12 cellular contexts compared by ENCODE assay signal in the genomic region with DNA sequence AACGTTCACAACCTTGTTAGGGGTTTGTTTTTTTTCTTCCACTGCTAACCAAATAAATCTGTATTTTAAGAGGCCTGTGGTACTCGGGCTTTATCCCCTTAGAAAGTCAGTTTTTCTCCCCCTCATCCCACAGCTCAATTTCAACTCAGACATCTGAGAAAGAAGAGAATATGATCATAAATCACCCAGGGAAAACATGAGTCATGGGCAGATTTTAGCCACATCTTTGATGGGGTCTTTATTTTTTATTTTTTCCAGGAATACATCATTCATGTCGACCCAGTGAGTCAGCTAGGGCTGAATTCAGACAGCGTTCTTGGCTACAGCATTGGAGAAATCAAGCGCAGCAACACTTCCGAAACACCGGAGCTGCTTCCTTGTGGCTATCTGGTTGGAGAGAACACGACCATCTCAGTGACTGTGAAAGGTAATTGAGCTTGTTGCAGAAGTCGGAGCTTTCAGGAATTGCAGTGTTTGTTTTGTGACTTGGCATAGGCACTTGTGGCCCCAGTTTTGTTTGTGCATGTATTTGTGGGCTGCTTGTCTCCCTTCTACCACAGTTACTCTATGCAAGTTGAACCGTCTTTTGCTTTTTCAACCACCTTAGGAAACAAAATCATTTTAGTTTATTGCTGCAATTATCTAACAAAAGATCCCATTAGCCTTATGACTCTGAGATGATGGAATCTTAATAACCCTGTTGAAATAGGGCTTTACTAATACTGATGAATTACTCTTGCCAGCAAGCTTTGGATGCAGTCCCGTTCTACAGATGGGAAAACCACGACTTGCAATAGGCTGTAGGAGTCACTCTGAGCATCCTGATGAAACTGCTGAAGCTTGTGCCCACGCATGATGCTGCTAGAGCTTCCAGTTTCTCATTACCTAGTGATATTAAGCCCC.
A peak's percentile ranks its signal among the peaks of the same experiment; 100 is the strongest.
DNase-seq lines count a peak whose midpoint lies in the region; ATAC-seq and TF ChIP-seq lines count a peak whose summit lies in the region.
"Had no signal": no experiment of that assay in that cellular context is flagged by ENCODE, and none has a peak within 500 bp of the region (broad histone marks: within the 10 kb centered on the region; RNA-seq: fewer than 3 reads in every experiment).

No MANE protein-coding gene starts in this region.

- H2AFZ ChIP-seq in MM.1S (ENCODE audit: low read length): no peak overlapping the region

- DNase-seq in AG08395 (ENCODE audit: low spot score) (peak; percentile 90), MG63 (peak; percentile 38), brain microvascular endothelial cell (peak; percentile 92), MM.1S (no peak), NCI-H82 treated with DMSO at 0.1 percent for 48 hours (lab: John Stamatoyannopoulos, UW; ENCODE audit: unreplicated experiment) (no peak), immature natural killer cell (no peak)
- DNase-seq: activated naive CD4-positive, alpha-beta T cell; NCI-H146; stimulated activated naive CD4-positive, alpha-beta T cell; T-helper 2 cell had no signal

- ATAC-seq in HG03342 (IDR thresholded peaks at IDR 0.05; ENCODE audit: unreplicated experiment): no peak

- H3K4me1 ChIP-seq in muscle layer of duodenum (ENCODE audit: control insufficient read depth in 1 of 2, insufficient read depth in 2 of 2, low read length in 2 of 2): peaks cover 0 to 3% of the 10 kb centered on the region in 2 donors
- H3K4me1 ChIP-seq in MM.1S (ENCODE audit: low read length): no peaks in the 10 kb centered on the region

- H3K27me3 ChIP-seq in MG63 (no peaks in the 10 kb centered on the region), brain microvascular endothelial cell (replicated peaks) (no peaks in the 10 kb centered on the region), muscle layer of duodenum (ENCODE audit: low read depth, low read length) (no peaks in the 10 kb centered on the region), MM.1S (replicated peaks; ENCODE audit: insufficient read depth, low read length) (no peaks in the 10 kb centered on the region)

- H3K9me2 ChIP-seq in MM.1S (replicated peaks; ENCODE audit: insufficient read depth, low read length): no peaks in the 10 kb centered on the region

- H4K20me1 ChIP-seq in MM.1S (ENCODE audit: insufficient read depth, low read length): no peaks in the 10 kb centered on the region

- H3K27ac Mint-ChIP-seq in immature natural killer cell: no peak overlapping the region

- H3K4me3 ChIP-seq in MG63: no peak overlapping the region
- H3K4me3 ChIP-seq in brain microvascular endothelial cell (ENCODE audit: low read depth, low read length): peak overlapping the region; percentile 27
- H3K4me3 ChIP-seq in muscle layer of duodenum (ENCODE audit: low read depth in 1 of 2, low read length in 2 of 2): no peak overlapping the region
- H3K4me3 ChIP-seq in MM.1S (ENCODE audit: low read length): no peak overlapping the region

- H3K4me3 Mint-ChIP-seq in immature natural killer cell: no peak overlapping the region

- peaks cover 0 to 4% (median 0%) of the 10 kb centered on the region in 3 donors for H3K36me3 Mint-ChIP-seq in immature natural killer cell

- no peak for TF ChIP-seq CTCF in brain microvascular endothelial cell (IDR thresholded peaks at IDR 0.05; ENCODE audit: low read depth, low read length, missing control alignments)
- TF ChIP-seq CTCF in MM.1S (IDR thresholded peaks at IDR 0.05; ENCODE audit: low read length): no peak

- in situ Hi-C loops in brain microvascular endothelial cell (cut with HindIII; ENCODE audit: low pct_ligation_motif_present, low sequenced_read_pairs): no loop called here

- H3K36me3 ChIP-seq in MG63 (peaks cover 86% of the 10 kb centered on the region), brain microvascular endothelial cell (replicated peaks) (peaks cover 22% of the 10 kb centered on the region), muscle layer of duodenum (ENCODE audit: control insufficient read depth in 1 of 2, insufficient read depth in 2 of 2, low read length in 2 of 2) (peaks cover 23 to 62% of the 10 kb centered on the region in 2 donors), MM.1S (replicated peaks; ENCODE audit: insufficient read depth, low read length) (no peaks in the 10 kb centered on the region)

- no peaks in the 10 kb centered on the region for H3F3A ChIP-seq in MM.1S (ENCODE audit: insufficient read depth, low read length)

- H3K79me2 ChIP-seq in MM.1S (ENCODE audit: low read length): no peaks in the 10 kb centered on the region

- H3K27me3 Mint-ChIP-seq in immature natural killer cell (ENCODE audit: low read depth in 3 of 3): peaks cover 0 to 10% (median 9%) of the 10 kb centered on the region in 3 donors

- peak overlapping the region; percentile 82 for H3K27ac ChIP-seq in brain microvascular endothelial cell
- peak overlapping the region; percentile 8 for H3K27ac ChIP-seq in muscle layer of duodenum (ENCODE audit: low read length)
- H3K27ac ChIP-seq in MM.1S (ENCODE audit: low read length): no peak overlapping the region

- H3K9me3 ChIP-seq in MG63 (no peaks in the 10 kb centered on the region), muscle layer of duodenum (ENCODE audit: control insufficient read depth in 1 of 2, low read length in 2 of 2) (no peaks in the 10 kb centered on the region), MM.1S (replicated peaks; ENCODE audit: insufficient read depth, low read length) (no peaks in the 10 kb centered on the region)

- H3K9ac ChIP-seq in MM.1S (ENCODE audit: low read length): no peak overlapping the region

- H3K9me3 Mint-ChIP-seq in immature natural killer cell: no peaks in the 10 kb centered on the region

- no peak overlapping the region for H3K4me2 ChIP-seq in MM.1S (ENCODE audit: low read depth, low read length)

- H3K4me1 Mint-ChIP-seq in immature natural killer cell: peaks cover 18% of the 10 kb centered on the region in 2 donors

Comparison
In these comparisons a context has a peak if more than half of its experiments do, and no peak if none do; other contexts are left out.
1. DNase-seq: peak in AG08395 (single experiment), MG63 (single experiment) and brain microvascular endothelial cell (single experiment); none in MM.1S (single experiment), NCI-H82 treated with DMSO at 0.1 percent for 48 hours (single experiment) and immature natural killer cell (0 of 3).